ENCODE assay signal across 24 cellular contexts in genomic region chr7:39054731-39055130, GRCh38.
"Had no signal": no experiment of that assay in that cellular context is flagged by ENCODE, and none has a peak within 500 bp of the region (broad histone marks: within the 10 kb centered on the region; RNA-seq: fewer than 3 reads in every experiment).

No MANE protein-coding gene starts in this region.

- H3K4me3 ChIP-seq: adrenal gland, ascending aorta, left lung, lung, ovary, skin epidermis, thyroid gland had no signal

- H3K36me3 ChIP-seq: adrenal gland, ascending aorta, left lung, neutrophil, ovary, thyroid gland had no signal

- ATAC-seq: activated T-cell treated with anti-CD3 and anti-CD28 coated beads, Interleukin-2, amount 50 U/mL, for 4 hours; esophagus mucosa; left lung; natural killer cell; right cardiac atrium had no signal

- H3K27ac ChIP-seq: adrenal gland, ascending aorta, left lung, neutrophil, ovary, skin epidermis, thyroid gland had no signal

- DNase-seq: activated CD4-positive, alpha-beta T cell treated with anti-CD3 and anti-CD28 coated beads for 4 hours; activated CD4-positive, alpha-beta T cell treated with anti-CD3 and anti-CD28 coated beads, Interleukin-2, amount 50 U/mL, for 48 hours; activated CD4-positive, CD25-positive, alpha-beta regulatory T cell; activated CD8-positive, alpha-beta memory T cell treated with anti-CD3 and anti-CD28 coated beads, Interleukin-2, amount 50 U/mL, for 48 hours; activated naive CD4-positive, alpha-beta T cell; activated T-cell treated with anti-CD3 and anti-CD28 coated beads, Interleukin-2, amount 50 U/mL, for 4 hours; adrenal gland; effector memory CD4-positive, alpha-beta T cell; foreskin melanocyte; immature natural killer cell; left lung; natural killer cell; ovary; right cardiac atrium; stimulated activated CD4-positive, alpha-beta T cell treated with anti-CD3 and anti-CD28 coated beads, Interleukin-1b, Interleukin-23, amount 100 ng/mL, for 48 hours; substantia nigra; T1000; thyroid gland had no signal

- FAIRE-seq: colon had no signal

- H3K4me1 ChIP-seq: adrenal gland, ascending aorta, left lung, thyroid gland had no signal

- H3K27me3 ChIP-seq: adrenal gland, ascending aorta, left lung, neutrophil, ovary, thyroid gland had no signal

- H3K9me3 ChIP-seq: neutrophil, ovary, thyroid gland had no signal
